ENCODE assay signal across 11 cellular contexts in genomic region chr1:201472321-201472720, GRCh38. TPM values are rescaled to one million over a fixed set of nuclear protein-coding genes. Genes with fewer than 3 reads are reported as not detected.
"Had no signal": no experiment of that assay in that cellular context is flagged by ENCODE, and none has a peak within 500 bp of the region (broad histone marks: within the 10 kb centered on the region; RNA-seq: fewer than 3 reads in every experiment).

No MANE protein-coding gene starts in this region.

RNA-seq across cellular contexts. Expression of gene TNNI1, which starts 50.8 kb away (rescaled TPM):
- total RNA-seq: kidney; left colon; lower leg skin; mesenteric fat pad; naive thymus-derived CD4-positive, alpha-beta T cell; natural killer cell treated with Interleukin-12 subunit alpha and Interleukin-12 subunit beta and Interleukin-15 and Interleukin-18, amount 100 ng/mL, for 72 hours; progenitor cell of endocrine pancreas; pulmonary artery endothelial cell; renal cortical epithelial cell; thyroid gland had no signal
- polyA plus RNA-seq: immature natural killer cell; naive thymus-derived CD4-positive, alpha-beta T cell had no signal
